ENCODE assay signal across 8 cellular contexts in the genomic region with DNA sequence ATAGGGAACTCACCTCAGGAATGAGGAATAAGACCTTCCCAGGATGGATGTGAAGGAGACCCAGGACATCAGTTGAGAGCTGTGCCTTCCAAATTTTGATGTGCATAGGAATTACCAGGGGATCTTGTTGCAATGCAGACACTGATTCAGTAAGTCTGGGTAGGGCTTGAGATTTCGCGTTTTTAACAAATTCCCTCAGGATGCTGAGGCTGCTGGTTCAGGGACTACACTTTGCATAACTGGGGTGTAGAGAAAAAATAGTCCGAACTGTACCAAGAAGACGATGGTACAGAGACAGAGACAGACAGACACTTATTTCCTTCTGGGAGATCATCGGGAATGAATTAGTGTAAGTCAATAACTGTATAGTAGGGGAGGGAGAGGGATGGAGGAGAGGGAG.
DNase-seq lines count a peak whose midpoint lies in the region; ATAC-seq and TF ChIP-seq lines count a peak whose summit lies in the region.

No MANE protein-coding gene starts in this region.

- no peaks in the 10 kb centered on the region for H3K36me3 ChIP-seq in brain microvascular endothelial cell (replicated peaks)

- H3K27me3 Mint-ChIP-seq in HFFc6 (ENCODE audit: insufficient read depth) (no peaks in the 10 kb centered on the region), nephron (ENCODE audit: low read depth) (no peaks in the 10 kb centered on the region)

- H3K27me3 ChIP-seq in brain microvascular endothelial cell (replicated peaks), result no peaks in the 10 kb centered on the region

- DNase-seq in AG09309 (ENCODE audit: low read depth) (no peak), HFFc6 (no peak), astrocyte of the spinal cord (ENCODE audit: low read depth, low spot score) (peak; percentile 6), GF-D8 (lab: John Stamatoyannopoulos, UW) (no peak), brain microvascular endothelial cell (no peak)

- H3K9me3 Mint-ChIP-seq in HFFc6 (no peaks in the 10 kb centered on the region; the same call in 1 of the 2 replicates), nephron (peaks cover 3% of the 10 kb centered on the region)

- H3K4me3 ChIP-seq in AG09309 (ENCODE audit: control insufficient read depth, low read depth, low read length), result peak overlapping the region; percentile 67
- H3K4me3 ChIP-seq in astrocyte of the spinal cord (ENCODE audit: low read depth, low read length), result peak overlapping the region; percentile 63
- no peak overlapping the region for H3K4me3 ChIP-seq in brain microvascular endothelial cell (ENCODE audit: low read depth, low read length)

- H3K27ac Mint-ChIP-seq in HFFc6 (no peak overlapping the region; the same call in 1 of the 2 replicates), nephron (peak overlapping the region; percentile 86 to 88 (median 88))

- no peak for TF ChIP-seq CTCF in AG09309 (IDR thresholded peaks at IDR 0.05; ENCODE audit: control insufficient read depth, insufficient read depth, low read depth, low read length, missing control alignments)
- no peak for TF ChIP-seq CTCF in HFFc6 (IDR thresholded peaks at IDR 0.05)
- TF ChIP-seq CTCF in astrocyte of the spinal cord (IDR thresholded peaks at IDR 0.05; ENCODE audit: low read depth, low read length), result no peak
- no peak for TF ChIP-seq CTCF in nephron (IDR thresholded peaks at IDR 0.05; ENCODE audit: unreplicated experiment in 3 of 3)
- TF ChIP-seq CTCF in brain microvascular endothelial cell (IDR thresholded peaks at IDR 0.05; ENCODE audit: low read depth, low read length, missing control alignments), result no peak

- in situ Hi-C loops in astrocyte of the spinal cord (cut with HindIII; ENCODE audit: low sequenced_read_pairs), result no loop called here
- in situ Hi-C loops in brain microvascular endothelial cell (cut with HindIII; ENCODE audit: low pct_ligation_motif_present, low sequenced_read_pairs), result no loop called here

- H3K4me1 Mint-ChIP-seq in HFFc6 (ENCODE audit: low read depth), result peaks cover 12% of the 10 kb centered on the region; the same call in 1 of the 2 replicates
- peaks cover 26% of the 10 kb centered on the region for H3K4me1 Mint-ChIP-seq in nephron

- H3K4me3 Mint-ChIP-seq in HFFc6 (peak overlapping the region; percentile 81; the same call in 1 of the 2 replicates), nephron (peak overlapping the region; percentile 83 to 90 (median 84))

- ATAC-seq in GM18511 (IDR thresholded peaks at IDR 0.05; ENCODE audit: unreplicated experiment) (no peak), GM19035 (IDR thresholded peaks at IDR 0.05; ENCODE audit: unreplicated experiment) (no peak)

- no peak overlapping the region for H3K27ac ChIP-seq in brain microvascular endothelial cell

- H3K36me3 Mint-ChIP-seq in HFFc6 (ENCODE audit: low read depth) (peaks cover 5% of the 10 kb centered on the region; the same call in 1 of the 2 replicates), nephron (ENCODE audit: low read depth) (peaks cover 7% of the 10 kb centered on the region)
